1 cellular context compared by ENCODE assay signal in genomic region chr1:94122201-94122970, GRCh38.
TF ChIP-seq lines count a peak whose summit lies in the region.

No MANE protein-coding gene starts in this region.

TF ChIP-seq in HepG2, 621 proteins besides CTCF, POLR2A, EP300 and RAD21:
- TF ChIP-seq CREB1 (IDR thresholded peaks at IDR 0.05) (peak; percentile 86), CREB1 (CRISPR knock-in tag; IDR thresholded peaks at IDR 0.05) (no peak), AGO2 (optimal IDR thresholded peaks at IDR 0.05; ENCODE audit: low read depth, low read length) (no peak)
